Comparison of ENCODE assay signal across 8 cellular contexts in genomic region chr1:20485527-20486456, GRCh38. TPM values are rescaled to one million over a fixed set of nuclear protein-coding genes. Genes with fewer than 3 reads are reported as not detected.
DNase-seq lines count a peak whose midpoint lies in the region; ATAC-seq and TF ChIP-seq lines count a peak whose summit lies in the region.

TSS of gene CAMK2N1 (minus strand) at chr1:20486210. CDS start at chr1:20485379, 831 bp downstream.

- 1% methylated on average over 104 of the region's 104 CpGs for WGBS in ectodermal cell, 2 experiments
- under 1% methylated on average over 51 of the region's 104 CpGs for WGBS in right lobe of liver (ENCODE audit: insufficient coverage, low coverage, low lambda C conversion rate, missing lambda C conversion rate)

- DNase-seq in Caco-2 = peak; percentile 75
- peak; percentile 55 for DNase-seq in NCI-H1105 treated with DMSO at 0.1 percent for 48 hours (lab: John Stamatoyannopoulos, UW)
- DNase-seq in activated CD4-positive, alpha-beta memory T cell treated with anti-CD3 and anti-CD28 coated beads, Interleukin-2, amount 10 ng/mL, durations not matched to agents 7 days and 5 days = peak; percentile 59
- peak; percentile 74 to 81 (median 80) for DNase-seq in right lobe of liver
- DNase-seq in stimulated activated CD4-positive, alpha-beta T cell treated with anti-CD3 and anti-CD28 coated beads, Interleukin-4, amount 100 ng/mL, for 24 hours = peak; percentile 54
- no peak for DNase-seq in MV-4-11 (lab: John Stamatoyannopoulos, UW)
- DNase-seq in SHP77 treated with DMSO at 0.1 percent for 48 hours (lab: John Stamatoyannopoulos, UW) = no peak

- H3K36me3 Mint-ChIP-seq in Caco-2 (ENCODE audit: insufficient read depth, unreplicated experiment) = peaks cover 17% of the 10 kb centered on the region
- no peaks in the 10 kb centered on the region for H3K36me3 Mint-ChIP-seq in activated CD4-positive, alpha-beta memory T cell treated with anti-CD3 and anti-CD28 coated beads, Interleukin-2, amount 10 ng/mL, durations not matched to agents 7 days and 5 days (ENCODE audit: low read depth)

- no peaks in the 10 kb centered on the region for H3K27me3 ChIP-seq in Caco-2 (replicated peaks; ENCODE audit: control insufficient read depth, insufficient read depth, low read length)
- H3K27me3 ChIP-seq in ectodermal cell (ENCODE audit: control insufficient read depth, insufficient read depth, low read length, poor library complexity, severe bottlenecking) = peaks cover 45% of the 10 kb centered on the region
- no peaks in the 10 kb centered on the region for H3K27me3 ChIP-seq in right lobe of liver

- POLR2A ChIA-PET in Caco-2 (lab: Charles Lee) = interaction anchor here (0.7 kb wide), 1 partner anchor 9 kb away, joined by 3 read pairs; no protein-coding TSS in a partner anchor
- POLR2A ChIA-PET in activated CD4-positive, alpha-beta memory T cell treated with anti-CD3 and anti-CD28 coated beads, Interleukin-2, amount 10 ng/mL, durations not matched to agents 7 days and 5 days (lab: Charles Lee) = interaction anchor here (1.0 kb wide), 1 partner anchor 22 kb away, joined by 4 read pairs; the partner anchor contains the start of gene MUL1

- CTCF ChIA-PET in Caco-2 (lab: Charles Lee) = interaction anchor here (0.6 to 0.8 kb wide), 2 partner anchors 48 to 118 kb away, joined by 3 read pairs; no protein-coding TSS in a partner anchor
- CTCF ChIA-PET in activated CD4-positive, alpha-beta memory T cell treated with anti-CD3 and anti-CD28 coated beads, Interleukin-2, amount 10 ng/mL, durations not matched to agents 7 days and 5 days (lab: Charles Lee) = no interaction called here

- peak within 1 kb of the TSS; percentile 95 for H3K27ac Mint-ChIP-seq in Caco-2 (ENCODE audit: unreplicated experiment)
- no peak within 1 kb of the TSS for H3K27ac Mint-ChIP-seq in activated CD4-positive, alpha-beta memory T cell treated with anti-CD3 and anti-CD28 coated beads, Interleukin-2, amount 10 ng/mL, durations not matched to agents 7 days and 5 days

- peak within 1 kb of the TSS; percentile 69 for H3K27ac ChIP-seq in ectodermal cell (ENCODE audit: insufficient read depth, low read depth, low read length, poor library complexity, severe bottlenecking)
- H3K27ac ChIP-seq in right lobe of liver = peak within 1 kb of the TSS; percentile 52 to 76 (median 60)

- peak within 1 kb of the TSS; percentile 89 for H3K4me3 Mint-ChIP-seq in Caco-2 (ENCODE audit: unreplicated experiment)
- H3K4me3 Mint-ChIP-seq in activated CD4-positive, alpha-beta memory T cell treated with anti-CD3 and anti-CD28 coated beads, Interleukin-2, amount 10 ng/mL, durations not matched to agents 7 days and 5 days = peak within 1 kb of the TSS; percentile 71

- peaks cover 29% of the 10 kb centered on the region for H3K4me1 Mint-ChIP-seq in Caco-2 (ENCODE audit: low read depth, unreplicated experiment)
- peaks cover 11% of the 10 kb centered on the region for H3K4me1 Mint-ChIP-seq in activated CD4-positive, alpha-beta memory T cell treated with anti-CD3 and anti-CD28 coated beads, Interleukin-2, amount 10 ng/mL, durations not matched to agents 7 days and 5 days

- ATAC-seq in right lobe of liver = peak; percentile 59 to 78 (median 74)

- peak within 1 kb of the TSS; percentile 68 for H3K4me3 ChIP-seq in Caco-2 (ENCODE audit: low read depth, low read length)
- H3K4me3 ChIP-seq in ectodermal cell (ENCODE audit: insufficient read depth, low read depth, low read length) = peak within 1 kb of the TSS; percentile 84
- H3K4me3 ChIP-seq in right lobe of liver = peak within 1 kb of the TSS; percentile 62 to 70 (median 63)

- H3K36me3 ChIP-seq in Caco-2 (ENCODE audit: control insufficient read depth, insufficient read depth, low read length) (0 out of 2 replicates have a peak, but pooled peaks cover 1% of the 10 kb centered on the region), ectodermal cell (ENCODE audit: control insufficient read depth, insufficient read depth, low read length) (no peaks in the 10 kb centered on the region), right lobe of liver (no peaks in the 10 kb centered on the region)

- BruUV-seq in Caco-2 (replicated peaks; lab: Mats Ljungman, UMichigan) = no TSS peak

- intact Hi-C loops in Caco-2 (cut with micrococcal nuclease; ENCODE audit: unreplicated experiment) (loop anchor here (1.0 to 2.0 kb wide), 2 partner anchors 9 to 45 kb away; no protein-coding TSS in a partner anchor), right lobe of liver (cut with DNase I) (no loop called here)

- no peaks in the 10 kb centered on the region for H3K9me3 Mint-ChIP-seq in Caco-2 (ENCODE audit: unreplicated experiment)
- no peaks in the 10 kb centered on the region for H3K9me3 Mint-ChIP-seq in activated CD4-positive, alpha-beta memory T cell treated with anti-CD3 and anti-CD28 coated beads, Interleukin-2, amount 10 ng/mL, durations not matched to agents 7 days and 5 days

- H3K9me3 ChIP-seq in Caco-2 (no peaks in the 10 kb centered on the region), ectodermal cell (ENCODE audit: control insufficient read depth, low read length) (no peaks in the 10 kb centered on the region), right lobe of liver (no peaks in the 10 kb centered on the region)

- no peaks in the 10 kb centered on the region for H3K27me3 Mint-ChIP-seq in Caco-2 (ENCODE audit: insufficient read depth, unreplicated experiment)
- H3K27me3 Mint-ChIP-seq in activated CD4-positive, alpha-beta memory T cell treated with anti-CD3 and anti-CD28 coated beads, Interleukin-2, amount 10 ng/mL, durations not matched to agents 7 days and 5 days = peaks cover 69% of the 10 kb centered on the region

- H3K4me1 ChIP-seq in Caco-2 (peaks cover 20% of the 10 kb centered on the region), ectodermal cell (ENCODE audit: control insufficient read depth, insufficient read depth, low read length) (peaks cover 17% of the 10 kb centered on the region), right lobe of liver (peaks cover 0 to 35% (median 9%) of the 10 kb centered on the region in 4 donors)

- no peak for TF ChIP-seq CTCF in Caco-2 (IDR thresholded peaks at IDR 0.05; ENCODE audit: insufficient read depth in 1 of 2, low read depth in 1 of 2, low read length in 1 of 2, severe bottlenecking in 1 of 2, unreplicated experiment in 1 of 2)
- TF ChIP-seq CTCF in right lobe of liver (IDR thresholded peaks at IDR 0.05) = no peak

- peak; percentile 63 for TF ChIP-seq POLR2A in right lobe of liver (IDR thresholded peaks at IDR 0.05)

RNA-seq across cellular contexts. Expression of gene CAMK2N1, which starts in this region (rescaled TPM):
- total RNA-seq in Caco-2 (2022) (47.5 and 55.0 TPM in 2 replicates), right lobe of liver (10 to 100 TPM; 10.4 to 30.2 (median 20.1) TPM)
- under 1 TPM; 0.63 to 0.88 TPM for total RNA-seq in activated CD4-positive, alpha-beta memory T cell treated with anti-CD3 and anti-CD28 coated beads, Interleukin-2, amount 10 ng/mL, durations not matched to agents 7 days and 5 days
- polyA plus RNA-seq in ectodermal cell (2013, experiment 1 of 4) = 39.7 TPM
- polyA plus RNA-seq in ectodermal cell (2013, experiment 2 of 4) = 37.5 TPM
- polyA plus RNA-seq in ectodermal cell (2013, experiment 3 of 4) = 43.3 TPM
- polyA plus RNA-seq in ectodermal cell (2013, experiment 4 of 4) = 42.8 TPM

Comparison
In these comparisons a context has a peak if more than half of its experiments do, and no peak if none do; other contexts are left out.
1. RNA of gene CAMK2N1 (total RNA-seq): 47.5 to 55.0 TPM in Caco-2 and 10.4 to 30.2 TPM in right lobe of liver; 0.63 to 0.88 TPM in activated CD4-positive, alpha-beta memory T cell treated with anti-CD3 and anti-CD28 coated beads, Interleukin-2, amount 10 ng/mL, durations not matched to agents 7 days and 5 days; every median in the first group is over 4 times any median in the second.
2. Peak in DNase-seq in activated CD4-positive, alpha-beta memory T cell treated with anti-CD3 and anti-CD28 coated beads, Interleukin-2, amount 10 ng/mL, durations not matched to agents 7 days and 5 days; RNA of the gene not detected or under 1 TPM.
3. DNase-seq: peak in Caco-2 (2 of 2), NCI-H1105 treated with DMSO at 0.1 percent for 48 hours (single experiment), right lobe of liver (3 of 3) and stimulated activated CD4-positive, alpha-beta T cell treated with anti-CD3 and anti-CD28 coated beads, Interleukin-4, amount 100 ng/mL, for 24 hours (single experiment); none in MV-4-11 (single experiment) and SHP77 treated with DMSO at 0.1 percent for 48 hours (single experiment).
4. Peak in every context shown above with its lines, with median percentiles within 50 percentile points of each other: H3K4me3 ChIP-seq.